Comparison of ENCODE assay signal across 1 cellular context in genomic region chr9:77014597-77015263, GRCh38.
TF ChIP-seq lines count a peak whose summit lies in the region.

No MANE protein-coding gene starts in this region.

TF ChIP-seq in A549, 52 proteins besides CTCF, POLR2A, EP300 and RAD21 (continued from another document):
- no peak for TF ChIP-seq REST (IDR thresholded peaks at IDR 0.05)
- TF ChIP-seq FOXS1 (CRISPR knock-in tag; IDR thresholded peaks at IDR 0.05), result no peak
- TF ChIP-seq BHLHE40 (IDR thresholded peaks at IDR 0.05; ENCODE audit: low read depth, low read length), result no peak
- TF ChIP-seq KDM5A (IDR thresholded peaks at IDR 0.05), result no peak
- TF ChIP-seq CHD2 (IDR thresholded peaks at IDR 0.05; ENCODE audit: low read length, partially characterized antibody), result no peak
